15 cellular contexts compared by ENCODE assay signal in the genomic region with DNA sequence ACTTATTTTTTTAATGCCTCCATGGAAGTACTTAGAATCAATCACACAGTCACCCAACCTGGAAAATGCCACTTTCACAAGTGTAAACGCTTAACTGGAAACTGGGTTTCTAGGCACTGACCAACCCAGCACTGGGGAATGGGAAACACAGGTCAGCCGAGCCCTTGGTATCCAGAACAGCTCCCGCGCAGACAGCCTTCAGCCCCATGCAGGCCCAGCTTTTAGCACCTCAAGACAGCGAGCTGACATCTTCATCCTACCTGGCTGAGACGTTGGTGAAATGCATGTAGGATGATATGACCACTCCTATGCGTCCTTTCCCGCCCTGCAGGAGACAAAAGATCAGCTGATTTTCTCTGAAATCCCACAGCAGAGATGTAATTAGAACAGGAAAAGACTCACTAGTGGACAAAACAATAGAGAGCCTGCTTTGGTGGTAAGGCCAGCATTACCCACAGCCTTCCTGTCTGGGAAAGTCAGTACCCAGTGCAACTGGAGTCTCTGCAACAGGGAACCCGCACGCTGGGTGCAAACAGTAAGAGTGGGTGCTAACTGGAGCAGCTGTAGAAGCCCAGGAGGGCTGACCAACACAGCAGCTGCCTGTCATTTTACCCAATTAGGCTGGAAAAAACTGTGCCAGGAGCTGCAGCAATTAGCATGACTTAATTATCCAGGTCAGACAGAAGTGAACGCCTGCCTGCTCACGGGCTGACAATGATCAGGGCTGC.
DNase-seq lines count a peak whose midpoint lies in the region; ATAC-seq and TF ChIP-seq lines count a peak whose summit lies in the region.
"Had no signal": no experiment of that assay in that cellular context is flagged by ENCODE, and none has a peak within 500 bp of the region (broad histone marks: within the 10 kb centered on the region; RNA-seq: fewer than 3 reads in every experiment).

No MANE protein-coding gene starts in this region.

- peak; percentile 40; the same call in 1 of the 3 replicates for ATAC-seq in SK-N-SH treated with all-trans-retinoic acid at 6 μM for 48 hours
- ATAC-seq in HG02798 (IDR thresholded peaks at IDR 0.05; ENCODE audit: poor library complexity, unreplicated experiment) = no peak
- ATAC-seq in GM18505 (IDR thresholded peaks at IDR 0.05; ENCODE audit: unreplicated experiment) = no peak

- DNase-seq in COR-L47 (lab: John Stamatoyannopoulos, UW) (peak; percentile 94), NCI-H146 (lab: John Stamatoyannopoulos, UW) (peak; percentile 95), lung microvascular endothelial cell (ENCODE audit: low read depth in 2 of 2) (peak; percentile 62 to 82), NCI-H2227 (lab: John Stamatoyannopoulos, UW; ENCODE audit: unreplicated experiment) (no peak)
- DNase-seq in activated effector memory CD4-positive, alpha-beta T cell treated with Interleukin-2 at 50 U/mL for 16 hours = no peak
- DNase-seq: activated B cell treated with CpG ODN at 0.5 μM for 24 hours; activated naive CD4-positive, alpha-beta T cell treated with Interleukin-2 at 50 U/mL for 16 hours; DMS53; endodermal cell; MV-4-11; psoas muscle; upper lobe of left lung had no signal

- no peak for TF ChIP-seq POLR2A in GM18505 (IDR thresholded peaks at IDR 0.05; ENCODE audit: borderline replicate concordance, extremely low read depth, insufficient read depth, insufficient read length)

TF ChIP-seq in SK-N-SH treated with all-trans-retinoic acid at 6 μM for 48 hours, 23 proteins besides CTCF, POLR2A, EP300 and RAD21:
- TF ChIP-seq ZFP3 (CRISPR knock-in tag; IDR thresholded peaks at IDR 0.05) (peak; percentile 41; the same call in 1 of the 2 replicates), TCF4 (CRISPR knock-in tag; IDR thresholded peaks at IDR 0.05; ENCODE audit: borderline replicate concordance) (peak; percentile 70; the same call in 1 of the 2 replicates), ZC3H10 (CRISPR knock-in tag; IDR thresholded peaks at IDR 0.05) (no peak), PPARA (CRISPR knock-in tag; IDR thresholded peaks at IDR 0.05; ENCODE audit: borderline replicate concordance) (0 out of 2 replicates have a peak, but pooled peaks have one; percentile 17), SNAI2 (CRISPR knock-in tag; IDR thresholded peaks at IDR 0.05) (no peak), OSR1 (CRISPR knock-in tag; IDR thresholded peaks at IDR 0.05) (no peak)
- TF ChIP-seq, protein P1, sequence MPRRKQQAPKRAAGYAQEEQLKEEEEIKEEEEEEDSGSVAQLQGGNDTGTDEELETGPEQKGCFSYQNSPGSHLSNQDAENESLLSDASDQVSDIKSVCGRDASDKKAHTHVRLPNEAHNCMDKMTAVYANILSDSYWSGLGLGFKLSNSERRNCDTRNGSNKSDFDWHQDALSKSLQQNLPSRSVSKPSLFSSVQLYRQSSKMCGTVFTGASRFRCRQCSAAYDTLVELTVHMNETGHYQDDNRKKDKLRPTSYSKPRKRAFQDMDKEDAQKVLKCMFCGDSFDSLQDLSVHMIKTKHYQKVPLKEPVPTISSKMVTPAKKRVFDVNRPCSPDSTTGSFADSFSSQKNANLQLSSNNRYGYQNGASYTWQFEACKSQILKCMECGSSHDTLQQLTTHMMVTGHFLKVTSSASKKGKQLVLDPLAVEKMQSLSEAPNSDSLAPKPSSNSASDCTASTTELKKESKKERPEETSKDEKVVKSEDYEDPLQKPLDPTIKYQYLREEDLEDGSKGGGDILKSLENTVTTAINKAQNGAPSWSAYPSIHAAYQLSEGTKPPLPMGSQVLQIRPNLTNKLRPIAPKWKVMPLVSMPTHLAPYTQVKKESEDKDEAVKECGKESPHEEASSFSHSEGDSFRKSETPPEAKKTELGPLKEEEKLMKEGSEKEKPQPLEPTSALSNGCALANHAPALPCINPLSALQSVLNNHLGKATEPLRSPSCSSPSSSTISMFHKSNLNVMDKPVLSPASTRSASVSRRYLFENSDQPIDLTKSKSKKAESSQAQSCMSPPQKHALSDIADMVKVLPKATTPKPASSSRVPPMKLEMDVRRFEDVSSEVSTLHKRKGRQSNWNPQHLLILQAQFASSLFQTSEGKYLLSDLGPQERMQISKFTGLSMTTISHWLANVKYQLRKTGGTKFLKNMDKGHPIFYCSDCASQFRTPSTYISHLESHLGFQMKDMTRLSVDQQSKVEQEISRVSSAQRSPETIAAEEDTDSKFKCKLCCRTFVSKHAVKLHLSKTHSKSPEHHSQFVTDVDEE (CRISPR knock-in tag; IDR thresholded peaks at IDR 0.05) = peak; percentile 89; the same call in 1 of the 2 replicates
TF ChIP-seq in SK-N-SH treated with all-trans-retinoic acid at 6 μM for 48 hours: peak in this region for 4.

Comparison
In these comparisons a context has a peak if more than half of its experiments do, and no peak if none do; other contexts are left out.
1. DNase-seq: peak in COR-L47 (single experiment), NCI-H146 (single experiment) and lung microvascular endothelial cell (2 of 2); none in NCI-H2227 (single experiment) and activated effector memory CD4-positive, alpha-beta T cell treated with Interleukin-2 at 50 U/mL for 16 hours (single experiment).